In the genomic region with DNA sequence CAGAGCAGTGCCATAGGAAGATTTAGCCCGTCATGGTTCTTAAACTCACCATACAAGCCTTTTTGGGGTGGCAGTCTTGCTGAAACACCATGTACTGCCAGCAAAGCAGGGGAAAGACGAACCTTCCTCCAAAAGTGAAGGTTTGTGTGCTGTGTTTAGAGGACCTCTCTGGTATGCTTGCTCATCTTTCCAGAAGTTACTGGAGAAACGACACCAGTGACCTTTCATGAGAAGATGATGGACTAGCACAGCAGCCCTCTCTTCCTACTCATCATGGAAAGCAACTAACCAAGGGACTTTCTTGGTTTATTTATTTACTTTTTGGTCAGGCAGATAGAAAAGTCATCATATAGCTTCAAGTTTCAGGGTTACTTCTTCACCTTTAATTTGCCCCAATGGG, we compare ENCODE assay signal across 25 cellular contexts.
DNase-seq lines count a peak whose midpoint lies in the region; ATAC-seq and TF ChIP-seq lines count a peak whose summit lies in the region.
"Had no signal": no experiment of that assay in that cellular context is flagged by ENCODE, and none has a peak within 500 bp of the region (broad histone marks: within the 10 kb centered on the region; RNA-seq: fewer than 3 reads in every experiment).

No MANE protein-coding gene starts in this region.

- CTCF ChIA-PET in OCI-LY7 (lab: Charles Lee; ENCODE audit: unreplicated experiment), result no interaction called here

- H3K4me1 Mint-ChIP-seq in nephron progenitor cell, result peaks cover 3% of the 10 kb centered on the region
- H3K4me1 Mint-ChIP-seq: brain had no signal

- H3K4me3 ChIP-seq in BLaER1 (no peak overlapping the region), OCI-LY7 (ENCODE audit: low read depth, low read length, poor library complexity, severe bottlenecking) (no peak overlapping the region), neutrophil (ENCODE audit: low read depth in 1 of 2, low read length in 1 of 2) (no peak overlapping the region)
- H3K4me3 ChIP-seq: dorsolateral prefrontal cortex, heart left ventricle, mucosa of descending colon, pancreas, skin epidermis, stomach, uterus had no signal

- peaks cover 4% of the 10 kb centered on the region for H3K27me3 Mint-ChIP-seq in nephron progenitor cell (ENCODE audit: low read depth, poor library complexity)

- POLR2A ChIA-PET in OCI-LY7 (lab: Charles Lee), result interaction anchor here (0.6 to 5.2 kb wide), 9 partner anchors 10 to 282 kb away, joined by 3 to 27 read pairs (median 4); no protein-coding TSS in a partner anchor

- H4K20me1 ChIP-seq in BLaER1 (no peaks in the 10 kb centered on the region), OCI-LY7 (ENCODE audit: insufficient read depth, low read length) (no peaks in the 10 kb centered on the region)

- H3K4me1 ChIP-seq in BLaER1 (peaks cover 78% of the 10 kb centered on the region), OCI-LY7 (ENCODE audit: insufficient read depth, low read length, poor library complexity, severe bottlenecking) (peaks cover 96% of the 10 kb centered on the region), neutrophil (ENCODE audit: control insufficient read depth in 1 of 2, insufficient read depth in 1 of 2, low read depth in 1 of 2, low read length in 1 of 2) (peaks cover 90 to 98% of the 10 kb centered on the region in 2 experiments)
- H3K4me1 ChIP-seq: uterus had no signal

- no peaks in the 10 kb centered on the region for H3K36me3 ChIP-seq in BLaER1
- H3K36me3 ChIP-seq in OCI-LY7 (ENCODE audit: insufficient read depth, low read length), result peaks cover 13% of the 10 kb centered on the region
- H3K36me3 ChIP-seq in neutrophil, result no peaks in the 10 kb centered on the region
- H3K36me3 ChIP-seq: heart left ventricle, pancreas, stomach, uterus had no signal

- H3K79me2 ChIP-seq in OCI-LY7 (ENCODE audit: insufficient read depth, low read depth, low read length), result no peaks in the 10 kb centered on the region

- no peak overlapping the region for H3K27ac Mint-ChIP-seq in nephron progenitor cell
- H3K27ac Mint-ChIP-seq: activated naive CD4-positive, alpha-beta T cell treated with anti-CD3 and anti-CD28 coated beads, Interleukin-2, amount 10 ng/mL, durations not matched to agents 7 days and 5 days; brain; H9 had no signal

- no peaks in the 10 kb centered on the region for H3K36me3 Mint-ChIP-seq in nephron progenitor cell (ENCODE audit: low read depth)
- H3K36me3 Mint-ChIP-seq: activated naive CD4-positive, alpha-beta T cell treated with anti-CD3 and anti-CD28 coated beads, Interleukin-2, amount 10 ng/mL, durations not matched to agents 7 days and 5 days; brain had no signal

- no TSS peak for BruUV-seq in OCI-LY7 (replicated peaks; lab: Mats Ljungman, UMichigan)

- no peak overlapping the region for H3K9ac ChIP-seq in BLaER1

- H3K4me3 Mint-ChIP-seq in nephron progenitor cell, result no peak overlapping the region
- H3K4me3 Mint-ChIP-seq: activated naive CD4-positive, alpha-beta T cell treated with anti-CD3 and anti-CD28 coated beads, Interleukin-2, amount 10 ng/mL, durations not matched to agents 7 days and 5 days; brain; H9 had no signal

- ATAC-seq in GM21381 (IDR thresholded peaks at IDR 0.05; ENCODE audit: unreplicated experiment), result peak; percentile 30
- ATAC-seq: mucosa of descending colon had no signal

- H3K9me3 ChIP-seq in BLaER1 (no peaks in the 10 kb centered on the region; the same call in 1 of the 2 replicates), OCI-LY7 (ENCODE audit: low read length) (peaks cover 14% of the 10 kb centered on the region), neutrophil (no peaks in the 10 kb centered on the region)
- H3K9me3 ChIP-seq: heart left ventricle, mucosa of descending colon, pancreas, stomach, uterus had no signal

- intact Hi-C loops in OCI-LY7 (cut with micrococcal nuclease; ENCODE audit: unreplicated experiment), result loop anchor here (5.0 to 10.0 kb wide), 3 partner anchors 134 to 774 kb away; a partner anchor contains a TSS

- H3K9me2 ChIP-seq in OCI-LY7 (ENCODE audit: insufficient read depth, low read length), result no peaks in the 10 kb centered on the region

- no peaks in the 10 kb centered on the region for H3K9me3 Mint-ChIP-seq in nephron progenitor cell
- H3K9me3 Mint-ChIP-seq: activated naive CD4-positive, alpha-beta T cell treated with anti-CD3 and anti-CD28 coated beads, Interleukin-2, amount 10 ng/mL, durations not matched to agents 7 days and 5 days; brain; H9 had no signal

- H3K27ac ChIP-seq in BLaER1 (peak overlapping the region; percentile 45), OCI-LY7 (ENCODE audit: low read depth, low read length, poor library complexity, severe bottlenecking) (peak overlapping the region; percentile 43), neutrophil (peak overlapping the region; percentile 95)
- H3K27ac ChIP-seq: dorsolateral prefrontal cortex, heart left ventricle, pancreas, skin epidermis, stomach, uterus had no signal

- H2AFZ ChIP-seq in OCI-LY7 (ENCODE audit: low read length), result peak overlapping the region; percentile 68

- no peaks in the 10 kb centered on the region for H3K27me3 ChIP-seq in BLaER1
- no peaks in the 10 kb centered on the region for H3K27me3 ChIP-seq in neutrophil
- H3K27me3 ChIP-seq: heart left ventricle, pancreas, stomach, uterus had no signal

- no peak for TF ChIP-seq CTCF in OCI-LY7 (conservative IDR thresholded peaks at IDR 0.05; ENCODE audit: low read length)
- TF ChIP-seq CTCF in neutrophil (IDR thresholded peaks at IDR 0.05), result no peak
- no peak for TF ChIP-seq CTCF in nephron progenitor cell (IDR thresholded peaks at IDR 0.05)

- DNase-seq in OCI-LY7 (ENCODE audit: low spot score), result peak; percentile 23
- DNase-seq in nephron progenitor cell, result no peak
- DNase-seq in NCI-H2107 treated with DMSO at 0.1 percent for 48 hours (lab: John Stamatoyannopoulos, UW; ENCODE audit: unreplicated experiment), result no peak
- DNase-seq in GM19240 (ENCODE audit: insufficient read length, low spot score), result no peak
- DNase-seq in NCI-H446 (lab: John Stamatoyannopoulos, UW), result no peak
- DNase-seq: activated CD4-positive, alpha-beta T cell treated with anti-CD3 and anti-CD28 coated beads for 4 hours; activated naive CD4-positive, alpha-beta T cell treated with anti-CD3 and anti-CD28 coated beads, Interleukin-2, amount 10 ng/mL, durations not matched to agents 7 days and 5 days; AML-193; DMS153; dorsolateral prefrontal cortex; H9; heart left ventricle; mucosa of descending colon; NCI-H1092 treated with DMSO at 0.1 percent for 48 hours; NK-92 treated with Interleukin-12 subunit alpha and Interleukin-12 subunit beta, amount 100 ng/mL, for 24 hours; pancreas; Right ventricle myocardium superior; stomach; T-helper 9 cell; uterus had no signal

- H3K4me2 ChIP-seq in BLaER1, result peak overlapping the region; percentile 13; the same call in 1 of the 2 replicates
- H3K4me2 ChIP-seq in OCI-LY7 (ENCODE audit: low read length), result 0 out of 2 replicates have a peak overlapping the region, but pooled peaks have one; percentile 0

Comparison
In these comparisons a context has a peak if more than half of its experiments do, and no peak if none do; other contexts are left out.
1. H3K27ac ChIP-seq: peak in every context shown above with its lines; median percentile 95 in neutrophil; 45 in BLaER1; 43 in OCI-LY7.